8 cellular contexts compared by ENCODE assay signal in the genomic region with DNA sequence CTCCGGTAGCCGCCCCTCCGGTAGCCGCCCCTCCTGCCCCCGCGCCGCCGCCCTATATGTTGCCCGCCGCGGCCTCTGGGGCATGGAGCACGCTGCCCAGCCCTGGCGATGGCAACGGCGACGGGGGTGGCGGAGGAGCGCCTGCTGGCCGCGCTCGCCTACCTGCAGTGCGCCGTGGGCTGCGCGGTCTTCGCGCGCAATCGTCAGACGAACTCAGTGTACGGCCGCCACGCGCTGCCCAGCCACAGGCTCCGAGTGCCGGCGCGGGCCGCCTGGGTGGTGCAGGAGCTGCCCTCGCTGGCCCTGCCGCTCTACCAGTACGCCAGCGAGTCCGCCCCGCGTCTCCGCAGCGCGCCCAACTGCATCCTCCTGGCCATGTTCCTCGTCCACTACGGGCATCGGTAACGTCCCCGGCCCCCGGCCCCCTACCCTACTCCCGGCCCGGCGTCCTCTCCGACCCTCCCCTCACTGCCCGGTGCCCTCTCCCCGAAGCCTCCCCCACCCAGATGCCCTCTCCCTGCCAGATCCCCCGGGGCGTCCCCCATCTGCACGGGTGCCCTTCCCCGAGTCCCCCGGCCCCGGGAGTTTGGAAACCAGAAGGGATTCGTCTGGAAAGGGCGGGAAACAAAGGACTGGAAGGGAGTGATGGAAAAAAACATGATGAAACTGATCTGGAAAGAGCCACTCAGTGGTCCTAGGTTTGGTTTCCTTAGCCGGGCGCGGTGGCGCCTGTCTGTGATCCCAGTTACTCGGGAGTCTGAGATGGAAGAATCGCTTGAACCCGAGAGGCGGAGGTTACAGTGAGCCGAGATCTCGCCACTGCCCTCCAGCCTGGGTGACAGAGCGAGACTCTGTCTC. TPM values are rescaled to one million over a fixed set of nuclear protein-coding genes. Genes with fewer than 3 reads are reported as not detected.
DNase-seq lines count a peak whose midpoint lies in the region; ATAC-seq lines count a peak whose summit lies in the region.

No MANE protein-coding gene starts in this region.

- peak overlapping the region; percentile 84 to 99 (median 96) for H3K4me3 ChIP-seq in BLaER1 treated with 17β-estradiol and CSF1 and Interleukin-3, amounts not matched to agents 10 nM and 100 nM
- H3K4me3 ChIP-seq in iPS-18a (ENCODE audit: low read length) = peak overlapping the region; percentile 87
- peak overlapping the region; percentile 95 for H3K4me3 ChIP-seq in skeletal muscle satellite cell (ENCODE audit: low read length)

- peak overlapping the region; percentile 90 to 99 (median 97) for H3K9ac ChIP-seq in BLaER1 treated with 17β-estradiol and CSF1 and Interleukin-3, amounts not matched to agents 10 nM and 100 nM
- H3K9ac ChIP-seq in iPS-18a (ENCODE audit: low read length) (peak overlapping the region; percentile 88), skeletal muscle satellite cell (ENCODE audit: low read depth, low read length) (peak overlapping the region; percentile 96)

- peak overlapping the region in 10 of 11 experiments; percentile 92 to 100 (median 98); a peak in 20 of 22 replicates for H3K27ac ChIP-seq in BLaER1 treated with 17β-estradiol and CSF1 and Interleukin-3, amounts not matched to agents 10 nM and 100 nM
- no peak overlapping the region for H3K27ac ChIP-seq in iPS-18a (ENCODE audit: low read length)

- no peaks in the 10 kb centered on the region; a peak in 1 of 22 replicates for H3K27me3 ChIP-seq in BLaER1 treated with 17β-estradiol and CSF1 and Interleukin-3, amounts not matched to agents 10 nM and 100 nM
- H3K27me3 ChIP-seq in iPS-18a (ENCODE audit: control insufficient read depth, insufficient read depth, low read length) (no peaks in the 10 kb centered on the region), skeletal muscle satellite cell (ENCODE audit: control insufficient read depth, insufficient read depth, low read length) (no peaks in the 10 kb centered on the region)

- peaks cover 35 to 71% (median 46%) of the 10 kb centered on the region in 11 experiments; a peak in 21 of 22 replicates for H4K20me1 ChIP-seq in BLaER1 treated with 17β-estradiol and CSF1 and Interleukin-3, amounts not matched to agents 10 nM and 100 nM

- H3K9me3 ChIP-seq in BLaER1 treated with 17β-estradiol and CSF1 and Interleukin-3, amounts not matched to agents 10 nM and 100 nM (replicated peaks in 1 of 11) = no peaks in the 10 kb centered on the region
- H3K9me3 ChIP-seq in iPS-18a (ENCODE audit: control insufficient read depth, low read depth, low read length) = no peaks in the 10 kb centered on the region
- H3K9me3 ChIP-seq in skeletal muscle satellite cell (replicated peaks; ENCODE audit: low read length) = no peaks in the 10 kb centered on the region

- peaks cover 29 to 41% (median 31%) of the 10 kb centered on the region in 11 experiments for H3K36me3 ChIP-seq in BLaER1 treated with 17β-estradiol and CSF1 and Interleukin-3, amounts not matched to agents 10 nM and 100 nM
- H3K36me3 ChIP-seq in iPS-18a (ENCODE audit: control insufficient read depth, low read depth, low read length) = peaks cover 26% of the 10 kb centered on the region
- H3K36me3 ChIP-seq in skeletal muscle satellite cell (ENCODE audit: insufficient read depth, low read length) = peaks cover 29% of the 10 kb centered on the region

- DNase-seq in NCI-H345 (lab: John Stamatoyannopoulos, UW) = peak; percentile 67
- peak; percentile 75 for DNase-seq in astrocyte of the hippocampus (ENCODE audit: low read depth, low spot score)
- no peak for DNase-seq in Ammon's horn (ENCODE audit: low spot score)

- H3K4me2 ChIP-seq in BLaER1 treated with 17β-estradiol and CSF1 and Interleukin-3, amounts not matched to agents 10 nM and 100 nM = peak overlapping the region; percentile 82 to 96 (median 94)
- H3K4me2 ChIP-seq in skeletal muscle satellite cell (ENCODE audit: low read length) = peak overlapping the region; percentile 86

- ATAC-seq in GM18517 (IDR thresholded peaks at IDR 0.05; ENCODE audit: unreplicated experiment) (peak; percentile 63), HG02943 (IDR thresholded peaks at IDR 0.05; ENCODE audit: low read depth, unreplicated experiment) (peak; percentile 44)

- H3K4me1 ChIP-seq in BLaER1 treated with 17β-estradiol and CSF1 and Interleukin-3, amounts not matched to agents 10 nM and 100 nM = peaks cover 19 to 32% (median 24%) of the 10 kb centered on the region in 10 experiments
- H3K4me1 ChIP-seq in iPS-18a (ENCODE audit: control insufficient read depth, low read depth, low read length) (no peaks in the 10 kb centered on the region), skeletal muscle satellite cell (ENCODE audit: control insufficient read depth, insufficient read depth, low read length) (peaks cover 19% of the 10 kb centered on the region)

RNA-seq across cellular contexts. Expression of a gene that starts 0.5 kb away (rescaled TPM):
- total RNA-seq in skeletal muscle satellite cell (2012; rRNA removed) = 12.9 and 19.8 TPM in 2 replicates

RNA-seq across cellular contexts. Expression of a gene that starts 0.9 kb away (rescaled TPM):
- total RNA-seq in skeletal muscle satellite cell (2012; rRNA removed) = 44.8 and 50.7 TPM in 2 replicates
